ENCODE assay signal across 1 cellular context in genomic region chr9:107328510-107328909, GRCh38.
TF ChIP-seq lines count a peak whose summit lies in the region.

No MANE protein-coding gene starts in this region.

TF ChIP-seq in GM23338, 12 proteins besides CTCF, POLR2A, EP300 and RAD21:
- TF ChIP-seq ZNF462 (CRISPR knock-in tag; IDR thresholded peaks at IDR 0.05) (no peak), EZH2 (IDR thresholded peaks at IDR 0.05; ENCODE audit: low read depth, unreplicated experiment) (no peak), ZNF331 (CRISPR knock-in tag; IDR thresholded peaks at IDR 0.05; ENCODE audit: low read depth) (no peak), JUNB (IDR thresholded peaks at IDR 0.05; ENCODE audit: unreplicated experiment) (no peak), NANOG (IDR thresholded peaks at IDR 0.05; ENCODE audit: borderline replicate concordance) (no peak), REST (IDR thresholded peaks at IDR 0.05; ENCODE audit: unreplicated experiment) (no peak), POLR2AphosphoS5 (IDR thresholded peaks at IDR 0.05; ENCODE audit: low read depth) (no peak), CREB1 (CRISPR knock-in tag; IDR thresholded peaks at IDR 0.05; ENCODE audit: low read depth) (no peak), EZH2phosphoT487 (IDR thresholded peaks at IDR 0.05; ENCODE audit: unreplicated experiment) (no peak), STAT1 (IDR thresholded peaks at IDR 0.05; ENCODE audit: unreplicated experiment) (no peak)
- TF ChIP-seq, protein P1, sequence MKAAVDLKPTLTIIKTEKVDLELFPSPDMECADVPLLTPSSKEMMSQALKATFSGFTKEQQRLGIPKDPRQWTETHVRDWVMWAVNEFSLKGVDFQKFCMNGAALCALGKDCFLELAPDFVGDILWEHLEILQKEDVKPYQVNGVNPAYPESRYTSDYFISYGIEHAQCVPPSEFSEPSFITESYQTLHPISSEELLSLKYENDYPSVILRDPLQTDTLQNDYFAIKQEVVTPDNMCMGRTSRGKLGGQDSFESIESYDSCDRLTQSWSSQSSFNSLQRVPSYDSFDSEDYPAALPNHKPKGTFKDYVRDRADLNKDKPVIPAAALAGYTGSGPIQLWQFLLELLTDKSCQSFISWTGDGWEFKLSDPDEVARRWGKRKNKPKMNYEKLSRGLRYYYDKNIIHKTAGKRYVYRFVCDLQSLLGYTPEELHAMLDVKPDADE (IDR thresholded peaks at IDR 0.05): no peak
TF ChIP-seq in GM23338: peak in this region for 0.
